ENCODE assay signal across 1 cellular context in genomic region chr14:66541627-66542026, GRCh38.
TF ChIP-seq lines count a peak whose summit lies in the region.

No MANE protein-coding gene starts in this region.

TF ChIP-seq in A549, 52 proteins besides CTCF, POLR2A, EP300 and RAD21 (continued from another document):
- peak; percentile 60; the same call in 1 of the 2 replicates for TF ChIP-seq REST (IDR thresholded peaks at IDR 0.05)
- TF ChIP-seq MAFK (IDR thresholded peaks at IDR 0.05; ENCODE audit: partially characterized antibody) = no peak
